12 cellular contexts compared by ENCODE assay signal in the genomic region with DNA sequence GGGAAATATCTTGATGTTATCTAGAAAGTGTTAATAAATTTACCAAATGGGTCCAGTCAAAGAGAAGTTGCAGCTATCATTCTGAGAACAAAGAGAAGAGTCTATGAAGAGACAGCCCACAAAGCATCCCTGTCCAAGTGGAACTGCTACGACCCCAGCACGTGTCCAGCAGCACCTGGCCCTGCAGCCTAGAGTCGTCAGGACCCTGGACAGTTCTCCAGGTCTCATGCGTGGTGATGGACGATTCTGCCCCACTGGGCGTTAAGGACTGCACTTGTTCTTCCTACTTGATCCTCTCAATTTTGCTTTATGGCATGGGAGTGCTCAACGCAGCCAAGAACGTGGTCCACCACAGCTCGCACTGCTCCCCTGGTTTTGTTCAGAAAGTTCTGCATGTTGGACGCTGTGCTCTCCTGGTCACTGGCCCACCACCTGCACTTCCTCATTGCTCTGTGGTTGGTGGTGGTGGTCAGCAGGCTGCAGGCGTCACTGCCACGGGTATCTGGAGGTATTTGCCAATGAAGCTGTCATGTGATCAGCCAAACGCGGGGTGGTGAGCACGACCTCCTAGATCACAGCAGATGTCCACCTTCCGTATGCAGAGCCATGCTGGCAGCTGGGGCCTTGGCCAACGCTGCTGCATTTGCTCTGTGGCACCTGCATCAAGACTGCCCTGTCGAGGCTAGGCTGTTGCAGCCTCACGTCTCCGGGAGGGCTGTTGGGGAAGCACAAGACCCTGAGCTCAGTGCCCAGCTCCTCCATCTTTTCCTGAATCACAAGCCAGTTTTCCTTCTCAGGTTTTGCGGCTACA.
DNase-seq lines count a peak whose midpoint lies in the region; ATAC-seq, FAIRE-seq and TF ChIP-seq lines count a peak whose summit lies in the region.
"Had no signal": no experiment of that assay in that cellular context is flagged by ENCODE, and none has a peak within 500 bp of the region (broad histone marks: within the 10 kb centered on the region; RNA-seq: fewer than 3 reads in every experiment).

No MANE protein-coding gene starts in this region.

- no peaks in the 10 kb centered on the region for H3K4me1 Mint-ChIP-seq in neural crest cell
- H3K4me1 Mint-ChIP-seq: natural killer cell had no signal

- TF ChIP-seq CTCF in bronchial epithelial cell (IDR thresholded peaks at IDR 0.05; ENCODE audit: insufficient read depth, low read length, severe bottlenecking) (no peak), neural crest cell (conservative IDR thresholded peaks at IDR 0.05) (no peak), GM13977 (IDR thresholded peaks at IDR 0.05; ENCODE audit: extremely low read depth, insufficient read depth, missing control alignments) (no peak)

- peak; percentile 36 for FAIRE-seq in bronchial epithelial cell (lab: Jason Lieb, UNC)

- DNase-seq in SIG-M5 treated with dmso at 0.1 percent for 504 hours (lab: John Stamatoyannopoulos, UW; ENCODE audit: unreplicated experiment) (peak; percentile 3), SIG-M5 (lab: John Stamatoyannopoulos, UW) (no peak), M059J (ENCODE audit: low read depth) (peak; percentile 39), bronchial epithelial cell (ENCODE audit: low read depth) (no peak), neural crest cell (ENCODE audit: low read depth, low spot score) (peak; percentile 50), NCI-H748 treated with DMSO at 0.1 percent for 48 hours (lab: John Stamatoyannopoulos, UW) (no peak), GM13977 (ENCODE audit: low spot score) (no peak)
- DNase-seq: activated naive CD4-positive, alpha-beta T cell treated with anti-CD3 and anti-CD28 coated beads, Interleukin-2, amount 50 U/mL, for 16 hours; HCEC 1CT; natural killer cell had no signal

- peaks cover 5% of the 10 kb centered on the region for H3K9me3 Mint-ChIP-seq in neural crest cell

- H3K27ac Mint-ChIP-seq in neural crest cell (ENCODE audit: unreplicated experiment): peak overlapping the region; percentile 43
- H3K27ac Mint-ChIP-seq: natural killer cell; stimulated activated naive CD8-positive, alpha-beta T cell treated with anti-CD3 and anti-CD28 coated beads, Interleukin-15, Interleukin-2, amounts not matched to agents 100 ng/mL and 50 ng/mL, for 24 hours had no signal

- peaks cover 2% of the 10 kb centered on the region for H3K27me3 Mint-ChIP-seq in neural crest cell (ENCODE audit: low read depth)
- H3K27me3 Mint-ChIP-seq: stimulated activated naive CD8-positive, alpha-beta T cell treated with anti-CD3 and anti-CD28 coated beads, Interleukin-15, Interleukin-2, amounts not matched to agents 100 ng/mL and 50 ng/mL, for 24 hours had no signal

- in situ Hi-C loops in GM13977 (cut with MboI; ENCODE audit: low pct_unique_long_range_greater_than_20kb, low sequenced_read_pairs, unreplicated experiment): no loop called here

- no peaks in the 10 kb centered on the region for H3K36me3 ChIP-seq in bronchial epithelial cell (ENCODE audit: control insufficient read depth, insufficient read depth, low read length)

- H3K27me3 ChIP-seq in bronchial epithelial cell (ENCODE audit: control insufficient read depth, insufficient read depth, low read length): no peaks in the 10 kb centered on the region

- no peak overlapping the region for H3K4me3 Mint-ChIP-seq in neural crest cell
- H3K4me3 Mint-ChIP-seq: natural killer cell; stimulated activated naive CD8-positive, alpha-beta T cell treated with anti-CD3 and anti-CD28 coated beads, Interleukin-15, Interleukin-2, amounts not matched to agents 100 ng/mL and 50 ng/mL, for 24 hours had no signal

- H3K36me3 Mint-ChIP-seq in neural crest cell (ENCODE audit: low read depth): peaks cover 4% of the 10 kb centered on the region
- H3K36me3 Mint-ChIP-seq: natural killer cell had no signal

- ATAC-seq in GM18909 (IDR thresholded peaks at IDR 0.05; ENCODE audit: poor library complexity, unreplicated experiment): no peak
- ATAC-seq: natural killer cell had no signal

- H3K4me3 ChIP-seq in bronchial epithelial cell (ENCODE audit: low read depth, low read length): no peak overlapping the region

Comparison
In these comparisons a context has a peak if more than half of its experiments do, and no peak if none do; other contexts are left out.
1. DNase-seq: peak in SIG-M5 treated with dmso at 0.1 percent for 504 hours (single experiment), M059J (single experiment) and neural crest cell (single experiment); none in SIG-M5 (single experiment), bronchial epithelial cell (single experiment), NCI-H748 treated with DMSO at 0.1 percent for 48 hours (single experiment) and GM13977 (single experiment).